21 cellular contexts compared by ENCODE assay signal in genomic region chr9:21564186-21564585, GRCh38.
DNase-seq lines count a peak whose midpoint lies in the region; ATAC-seq, FAIRE-seq and TF ChIP-seq lines count a peak whose summit lies in the region.
"Had no signal": no experiment of that assay in that cellular context is flagged by ENCODE, and none has a peak within 500 bp of the region (broad histone marks: within the 10 kb centered on the region; RNA-seq: fewer than 3 reads in every experiment).

No MANE protein-coding gene starts in this region.

- H3K4me3 ChIP-seq in A549 = peak overlapping the region; percentile 79
- H3K4me3 ChIP-seq in RWPE2 (ENCODE audit: severe bottlenecking) = peak overlapping the region; percentile 86
- peak overlapping the region; percentile 27 to 59 (median 31) for H3K4me3 ChIP-seq in keratinocyte (ENCODE audit: control insufficient read depth in 2 of 3, extremely low read depth in 1 of 3, insufficient read depth in 2 of 3, low read depth in 1 of 3, low read length in 3 of 3)

- FAIRE-seq in A549 (lab: Jason Lieb, UNC) (peak; percentile 77), keratinocyte (lab: Jason Lieb, UNC) (no peak)
- FAIRE-seq: RCC 7860 had no signal

- no peak overlapping the region for H3K9ac ChIP-seq in keratinocyte (ENCODE audit: control insufficient read depth, extremely low read depth, insufficient read depth, low read length)

- peak overlapping the region; percentile 95 for H3K4me2 ChIP-seq in A549
- H3K4me2 ChIP-seq in keratinocyte (ENCODE audit: control insufficient read depth, extremely low read depth, insufficient read depth, low read depth, low read length) = peak overlapping the region; percentile 70

- no peaks in the 10 kb centered on the region for H4K20me1 ChIP-seq in keratinocyte (ENCODE audit: control insufficient read depth, extremely low read depth, insufficient read depth, low read length)

- POLR2A ChIA-PET in A549 (lab: Yijun Ruan, JAX) = interaction anchor here (0.9 to 2.3 kb wide), 3 partner anchors 11 to 15 kb away, joined by 4 to 10 read pairs (median 5); no protein-coding TSS in a partner anchor

- H3K36me3 ChIP-seq in RWPE2 (ENCODE audit: low read depth) = peaks cover 68% of the 10 kb centered on the region
- no peaks in the 10 kb centered on the region for H3K36me3 ChIP-seq in keratinocyte (ENCODE audit: control insufficient read depth in 2 of 2, extremely low read depth in 1 of 2, insufficient read depth in 2 of 2, low read length in 2 of 2)

- CTCF ChIA-PET in A549 (lab: Yijun Ruan, JAX) = interaction anchor here (0.7 to 2.9 kb wide), 4 partner anchors 10 to 225 kb away, joined by 3 to 14 read pairs (median 3); no protein-coding TSS in a partner anchor

- peak overlapping the region; percentile 84 to 94 for H3K27ac ChIP-seq in A549
- H3K27ac ChIP-seq in RWPE2 (ENCODE audit: poor library complexity, severe bottlenecking) = peak overlapping the region; percentile 98
- H3K27ac ChIP-seq in keratinocyte (ENCODE audit: control insufficient read depth, insufficient read depth, low read length) = no peak overlapping the region
- no peak overlapping the region for H3K27ac ChIP-seq in substantia nigra (ENCODE audit: low read depth, low read length, poor library complexity, severe bottlenecking)
- H3K27ac ChIP-seq: C4-2B, HL-60 had no signal

- TF ChIP-seq POLR2A in A549 (IDR thresholded peaks at IDR 0.05; ENCODE audit: low read length) = no peak

- ATAC-seq in A549 (peak in 1 of 2 experiments; percentile 25; a peak in 3 of 6 replicates), RWPE2 (ENCODE audit: low read depth) (peak; percentile 46)

- H3K27me3 ChIP-seq in RWPE2 (ENCODE audit: insufficient read depth, poor library complexity, severe bottlenecking) (no peaks in the 10 kb centered on the region), keratinocyte (ENCODE audit: control insufficient read depth, extremely low read depth, insufficient read depth, low read length) (no peaks in the 10 kb centered on the region)

- no peaks in the 10 kb centered on the region for H3K9me3 ChIP-seq in A549
- no peaks in the 10 kb centered on the region for H3K9me3 ChIP-seq in RWPE2 (ENCODE audit: severe bottlenecking)
- H3K9me3 ChIP-seq in keratinocyte (ENCODE audit: control insufficient read depth, low read depth, low read length) = no peaks in the 10 kb centered on the region

- H3K36me3 Mint-ChIP-seq in CD14-positive monocyte = no peaks in the 10 kb centered on the region

- WGBS in A549 (ENCODE audit: missing lambda C conversion rate) = 11% methylated on average over 1 of the region's 1 CpG

- no peak overlapping the region for H2AFZ ChIP-seq in keratinocyte (ENCODE audit: control insufficient read depth, low read length)

- H3K27me3 Mint-ChIP-seq in CD14-positive monocyte (ENCODE audit: low read depth in 3 of 3) = peaks cover 23 to 48% (median 29%) of the 10 kb centered on the region in 3 donors

- peaks cover 59% of the 10 kb centered on the region for H3K4me1 ChIP-seq in A549
- H3K4me1 ChIP-seq in RWPE2 (ENCODE audit: insufficient read depth, poor library complexity, severe bottlenecking) = peaks cover 46% of the 10 kb centered on the region
- H3K4me1 ChIP-seq in keratinocyte (ENCODE audit: control insufficient read depth, extremely low read depth, insufficient read depth, low read length) = peaks cover 42% of the 10 kb centered on the region

- TF ChIP-seq CTCF in A549 (IDR thresholded peaks at IDR 0.05) (no peak), RWPE2 (IDR thresholded peaks at IDR 0.05; ENCODE audit: poor library complexity, severe bottlenecking) (no peak), keratinocyte (optimal IDR thresholded peaks at IDR 0.05 in 1 of 3, IDR thresholded peaks at IDR 0.05 in 1 of 3, conservative IDR thresholded peaks at IDR 0.05 in 1 of 3; ENCODE audit: extremely low read depth in 1 of 3, insufficient read depth in 2 of 3, low read length in 3 of 3) (no peak), CD14-positive monocyte (IDR thresholded peaks at IDR 0.05) (no peak)

- peaks cover 2% of the 10 kb centered on the region for H3K9me1 ChIP-seq in keratinocyte (ENCODE audit: control insufficient read depth, extremely low read depth, insufficient read depth, low read length)

- H3K4me3 Mint-ChIP-seq in CD14-positive monocyte = no peak overlapping the region
- H3K4me3 Mint-ChIP-seq: H9 had no signal

- peaks cover 0 to 6% (median 4%) of the 10 kb centered on the region in 7 donors for H3K9me3 Mint-ChIP-seq in CD14-positive monocyte
- H3K9me3 Mint-ChIP-seq: H9 had no signal

- H3K4me1 Mint-ChIP-seq in CD14-positive monocyte = peaks cover 6% of the 10 kb centered on the region

- TF ChIP-seq EP300 in A549 (IDR thresholded peaks at IDR 0.05) = no peak

- DNase-seq in A549 (ENCODE audit: low read depth in 1 of 2, low spot score in 1 of 2) (no peak), HT-29 (ENCODE audit: low spot score) (peak; percentile 76), RWPE2 (ENCODE audit: low spot score) (no peak), keratinocyte (ENCODE audit: low read depth, low spot score) (no peak), substantia nigra (lab: John Stamatoyannopoulos, UW) (no peak), cerebellar nuclear complex (lab: John Stamatoyannopoulos, UW) (no peak), CD14-positive monocyte (ENCODE audit: low spot score) (no peak)
- DNase-seq: 8988T, DMS79, H9, KG1, NCI-H1105 treated with DMSO at 0.1 percent for 48 hours, NCI-H2029 treated with DMSO at 0.1 percent for 48 hours, NCI-H2171, NCI-H345, NCI-H524, NCI-H774, Right ventricle myocardium superior had no signal

- dilution Hi-C loops in keratinocyte (cut with MboI; ENCODE audit: extremely low pct_ligation_motif_present, low sequenced_read_pairs) = loop anchor here (25.0 kb wide), 1 partner anchor 223 kb away; no protein-coding TSS in a partner anchor

- intact Hi-C loops in CD14-positive monocyte (cut with micrococcal nuclease) = no loop called here

- H3K27ac Mint-ChIP-seq in CD14-positive monocyte = no peak overlapping the region
- H3K27ac Mint-ChIP-seq: H9 had no signal

- no peak for TF ChIP-seq RAD21 in A549 (conservative IDR thresholded peaks at IDR 0.05 in 1 of 2, IDR thresholded peaks at IDR 0.05 in 1 of 2)

- peaks cover 58% of the 10 kb centered on the region for H3K79me2 ChIP-seq in keratinocyte (ENCODE audit: control insufficient read depth, insufficient read depth, low read length)

TF ChIP-seq in A549, 52 proteins besides CTCF, POLR2A, EP300 and RAD21:
- no peak for TF ChIP-seq EHMT2 (IDR thresholded peaks at IDR 0.05; ENCODE audit: low read depth)

Comparison
In these comparisons a context has a peak if more than half of its experiments do, and no peak if none do; other contexts are left out.
1. H3K27ac ChIP-seq: peak in A549 (2 of 2) and RWPE2 (single experiment); none in keratinocyte (single experiment) and substantia nigra (single experiment).
2. H3K4me3 ChIP-seq: peak in every context shown above with its lines; median percentile 86 in RWPE2; 79 in A549; 31 in keratinocyte.